29 cellular contexts compared by ENCODE assay signal in genomic region chr1:51115714-51116404, GRCh38. TPM values are rescaled to one million over a fixed set of nuclear protein-coding genes. Genes with fewer than 3 reads are reported as not detected.
"Had no signal": no experiment of that assay in that cellular context is flagged by ENCODE, and none has a peak within 500 bp of the region (broad histone marks: within the 10 kb centered on the region; RNA-seq: fewer than 3 reads in every experiment).

No MANE protein-coding gene starts in this region.

- H3K36me3 ChIP-seq: breast epithelium, colonic mucosa had no signal

- ATAC-seq: activated CD8-positive, alpha-beta memory T cell treated with anti-CD3 and anti-CD28 coated beads, Interleukin-2, amount 10 ng/mL, durations not matched to agents 7 days and 5 days; T-helper 17 cell had no signal

- H3K4me3 ChIP-seq: breast epithelium, colonic mucosa had no signal

- H3K27ac ChIP-seq: breast epithelium, colonic mucosa had no signal

- H3K4me1 ChIP-seq: breast epithelium, colonic mucosa had no signal

- H3K27me3 ChIP-seq: breast epithelium, colonic mucosa had no signal

- DNase-seq: activated B cell treated with CpG ODN at 0.5 μM for 24 hours; activated CD4-positive, alpha-beta T cell treated with anti-CD3 and anti-CD28 coated beads for 1 hour; activated CD4-positive, alpha-beta T cell treated with anti-CD3 and anti-CD28 coated beads, Interleukin-2, amount 10 ng/mL, durations not matched to agents 24 days and 14 days; activated CD4-positive, alpha-beta T cell treated with anti-CD3 and anti-CD28 coated beads, Interleukin-2, amount 50 U/mL, for 48 hours; activated CD8-positive, alpha-beta memory T cell treated with anti-CD3 and anti-CD28 coated beads, Interleukin-2, amount 10 ng/mL, durations not matched to agents 7 days and 5 days; activated effector memory CD4-positive, alpha-beta T cell treated with Interleukin-2 at 50 U/mL for 16 hours; activated naive CD4-positive, alpha-beta T cell; activated T-cell treated with anti-CD3 and anti-CD28 coated beads, Interleukin-2, amount 50 U/mL, for 24 hours; aorta; caudate nucleus; colonic mucosa; MM.1S; NCI-H1105; NCI-H1436; NCI-H187 treated with DMSO at 0.1 percent for 48 hours; NCI-H2081 treated with DMSO at 0.1 percent for 48 hours; NCI-H2171; NCI-H2227 treated with DMSO at 0.1 percent for 48 hours; NCI-H446 treated with DMSO at 0.1 percent for 48 hours; NCI-H524 treated with DMSO at 0.1 percent for 48 hours; NCI-H748 treated with DMSO at 0.1 percent for 48 hours; NK-92 treated with Interleukin-12 subunit alpha and Interleukin-12 subunit beta, amount 100 ng/mL, for 24 hours; SHP77 treated with DMSO at 0.1 percent for 48 hours; T-helper 17 cell; T-helper 9 cell had no signal

- H3K9me3 ChIP-seq: breast epithelium, colonic mucosa had no signal

RNA-seq across cellular contexts. Expression of gene C1orf185, which starts 13.8 kb away (rescaled TPM):
- total RNA-seq: activated B cell treated with CpG ODN at 0.5 μM for 24 hours; activated CD4-positive, alpha-beta T cell treated with anti-CD3 and anti-CD28 coated beads, Interleukin-2, amount 10 ng/mL, durations not matched to agents 24 days and 14 days; activated CD8-positive, alpha-beta memory T cell treated with anti-CD3 and anti-CD28 coated beads, Interleukin-2, amount 10 ng/mL, durations not matched to agents 7 days and 5 days; activated T-helper 1 cell treated with anti-CD3 and anti-CD28 coated beads, Interleukin-12 subunit alpha, Interleukin-12 subunit beta, Interleukin-2, Interleukin-4 antibody, amounts not matched to agents 30 ng/mL and 10 ng/mL and 1 ng/mL, durations not matched to agents 14 hours and 24 hours and 36 hours; aorta; breast epithelium; cerebellum; colonic mucosa; SK-MEL-5; T-helper 17 cell had no signal
- polyA plus RNA-seq: aorta had no signal
